Comparison of ENCODE assay signal across 23 cellular contexts in genomic region chr10:78555128-78555527, GRCh38.
"Had no signal": no experiment of that assay in that cellular context is flagged by ENCODE, and none has a peak within 500 bp of the region (broad histone marks: within the 10 kb centered on the region; RNA-seq: fewer than 3 reads in every experiment).

No MANE protein-coding gene starts in this region.

- H3K27ac ChIP-seq: SJSA1, SK-N-MC had no signal

- H3K4me3 ChIP-seq: MG63, SJSA1, SK-N-MC had no signal

- DNase-seq: IMR-90, Karpas-422, KG1, MG63, NCI-H1092, NCI-H1105 treated with DMSO at 0.1 percent for 48 hours, NCI-H1417 treated with DMSO at 0.1 percent for 48 hours, NCI-H146, NCI-H1694 treated with DMSO at 0.1 percent for 48 hours, NCI-H1930, NCI-H2081, NCI-H2107, NCI-H226, NCI-H446, NCI-H510A, NCI-H524 treated with DMSO at 0.1 percent for 48 hours, NCI-H69, NCI-H774, Right ventricle myocardium superior, RPMI8226, SIG-M5 had no signal

- H3K36me3 ChIP-seq: MG63, SJSA1 had no signal

- H3K9me3 ChIP-seq: MG63, SJSA1 had no signal

- H3K27me3 ChIP-seq: MG63, SJSA1 had no signal
